Comparison of ENCODE assay signal across 1 cellular context in genomic region chr12:12611512-12612306, GRCh38.
TF ChIP-seq lines count a peak whose summit lies in the region.

A gene with protein sequence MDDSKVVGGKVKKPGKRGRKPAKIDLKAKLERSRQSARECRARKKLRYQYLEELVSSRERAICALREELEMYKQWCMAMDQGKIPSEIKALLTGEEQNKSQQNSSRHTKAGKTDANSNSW (plus strand): TSS chr12:12611876. CDS start chr12:12612173, 297 bp downstream.

TF ChIP-seq in GM12878, 131 proteins besides CTCF, POLR2A, EP300 and RAD21 (continued from another document):
- TF ChIP-seq MAX (IDR thresholded peaks at IDR 0.05; ENCODE audit: low read depth, low read length), result no peak; the same call in 1 of the 2 replicates
- TF ChIP-seq SP1 (IDR thresholded peaks at IDR 0.05; ENCODE audit: low read depth, low read length), result peak; percentile 44
- no peak for TF ChIP-seq NFYA (IDR thresholded peaks at IDR 0.05; ENCODE audit: borderline replicate concordance, low read depth, low read length)
- peak; percentile 47 to 49; a peak in 2 of 4 replicates for TF ChIP-seq BHLHE40 (IDR thresholded peaks at IDR 0.05; ENCODE audit: borderline replicate concordance in 1 of 2, low read depth in 2 of 2, low read length in 1 of 2)
- TF ChIP-seq HSF1 (IDR thresholded peaks at IDR 0.05; ENCODE audit: low read depth, low read length), result no peak
- TF ChIP-seq RAD51 (IDR thresholded peaks at IDR 0.05), result peak; percentile 57; the same call in 1 of the 2 replicates
- TF ChIP-seq SPI1 (IDR thresholded peaks at IDR 0.05; ENCODE audit: borderline replicate concordance, insufficient read depth, low read depth, low read length), result no peak
- peak; percentile 20 for TF ChIP-seq DPF2 (IDR thresholded peaks at IDR 0.05)
- TF ChIP-seq ZNF207 (IDR thresholded peaks at IDR 0.05; ENCODE audit: borderline replicate concordance), result peak; percentile 90; the same call in 1 of the 2 replicates
- TF ChIP-seq ZNF384 (IDR thresholded peaks at IDR 0.05; ENCODE audit: borderline replicate concordance, low read depth, low read length), result peak; percentile 63; the same call in 1 of the 2 replicates
- TF ChIP-seq FOS (IDR thresholded peaks at IDR 0.05; ENCODE audit: borderline replicate concordance, extremely low read depth, insufficient read length), result no peak
- no peak for TF ChIP-seq JUNB (IDR thresholded peaks at IDR 0.05)
- TF ChIP-seq TBL1XR1 (IDR thresholded peaks at IDR 0.05; ENCODE audit: low read depth, low read length), result peak; percentile 66; the same call in 1 of the 2 replicates
- TF ChIP-seq, protein P1, sequence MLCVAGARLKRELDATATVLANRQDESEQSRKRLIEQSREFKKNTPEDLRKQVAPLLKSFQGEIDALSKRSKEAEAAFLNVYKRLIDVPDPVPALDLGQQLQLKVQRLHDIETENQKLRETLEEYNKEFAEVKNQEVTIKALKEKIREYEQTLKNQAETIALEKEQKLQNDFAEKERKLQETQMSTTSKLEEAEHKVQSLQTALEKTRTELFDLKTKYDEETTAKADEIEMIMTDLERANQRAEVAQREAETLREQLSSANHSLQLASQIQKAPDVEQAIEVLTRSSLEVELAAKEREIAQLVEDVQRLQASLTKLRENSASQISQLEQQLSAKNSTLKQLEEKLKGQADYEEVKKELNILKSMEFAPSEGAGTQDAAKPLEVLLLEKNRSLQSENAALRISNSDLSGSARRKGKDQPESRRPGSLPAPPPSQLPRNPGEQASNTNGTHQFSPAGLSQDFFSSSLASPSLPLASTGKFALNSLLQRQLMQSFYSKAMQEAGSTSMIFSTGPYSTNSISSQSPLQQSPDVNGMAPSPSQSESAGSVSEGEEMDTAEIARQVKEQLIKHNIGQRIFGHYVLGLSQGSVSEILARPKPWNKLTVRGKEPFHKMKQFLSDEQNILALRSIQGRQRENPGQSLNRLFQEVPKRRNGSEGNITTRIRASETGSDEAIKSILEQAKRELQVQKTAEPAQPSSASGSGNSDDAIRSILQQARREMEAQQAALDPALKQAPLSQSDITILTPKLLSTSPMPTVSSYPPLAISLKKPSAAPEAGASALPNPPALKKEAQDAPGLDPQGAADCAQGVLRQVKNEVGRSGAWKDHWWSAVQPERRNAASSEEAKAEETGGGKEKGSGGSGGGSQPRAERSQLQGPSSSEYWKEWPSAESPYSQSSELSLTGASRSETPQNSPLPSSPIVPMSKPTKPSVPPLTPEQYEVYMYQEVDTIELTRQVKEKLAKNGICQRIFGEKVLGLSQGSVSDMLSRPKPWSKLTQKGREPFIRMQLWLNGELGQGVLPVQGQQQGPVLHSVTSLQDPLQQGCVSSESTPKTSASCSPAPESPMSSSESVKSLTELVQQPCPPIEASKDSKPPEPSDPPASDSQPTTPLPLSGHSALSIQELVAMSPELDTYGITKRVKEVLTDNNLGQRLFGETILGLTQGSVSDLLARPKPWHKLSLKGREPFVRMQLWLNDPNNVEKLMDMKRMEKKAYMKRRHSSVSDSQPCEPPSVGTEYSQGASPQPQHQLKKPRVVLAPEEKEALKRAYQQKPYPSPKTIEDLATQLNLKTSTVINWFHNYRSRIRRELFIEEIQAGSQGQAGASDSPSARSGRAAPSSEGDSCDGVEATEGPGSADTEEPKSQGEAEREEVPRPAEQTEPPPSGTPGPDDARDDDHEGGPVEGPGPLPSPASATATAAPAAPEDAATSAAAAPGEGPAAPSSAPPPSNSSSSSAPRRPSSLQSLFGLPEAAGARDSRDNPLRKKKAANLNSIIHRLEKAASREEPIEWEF (IDR thresholded peaks at IDR 0.05; ENCODE audit: insufficient replicate concordance, low read depth, low read length), result no peak
- TF ChIP-seq NRF1 (conservative IDR thresholded peaks at IDR 0.05; ENCODE audit: low read depth, low read length), result no peak
- no peak for TF ChIP-seq RBBP5 (conservative IDR thresholded peaks at IDR 0.05)
- no peak for TF ChIP-seq ZNF274 (IDR thresholded peaks at IDR 0.05; ENCODE audit: insufficient read depth, insufficient read length)
- no peak for TF ChIP-seq ZBTB4 (CRISPR knock-in tag; IDR thresholded peaks at IDR 0.05)
- TF ChIP-seq KAT2A (conservative IDR thresholded peaks at IDR 0.05; ENCODE audit: control insufficient read depth, low read depth, low read length), result no peak
- 0 out of 2 replicates have a peak, but pooled peaks have one; percentile 34 for TF ChIP-seq ESRRA (IDR thresholded peaks at IDR 0.05; ENCODE audit: low read length)
- TF ChIP-seq, protein P2, sequence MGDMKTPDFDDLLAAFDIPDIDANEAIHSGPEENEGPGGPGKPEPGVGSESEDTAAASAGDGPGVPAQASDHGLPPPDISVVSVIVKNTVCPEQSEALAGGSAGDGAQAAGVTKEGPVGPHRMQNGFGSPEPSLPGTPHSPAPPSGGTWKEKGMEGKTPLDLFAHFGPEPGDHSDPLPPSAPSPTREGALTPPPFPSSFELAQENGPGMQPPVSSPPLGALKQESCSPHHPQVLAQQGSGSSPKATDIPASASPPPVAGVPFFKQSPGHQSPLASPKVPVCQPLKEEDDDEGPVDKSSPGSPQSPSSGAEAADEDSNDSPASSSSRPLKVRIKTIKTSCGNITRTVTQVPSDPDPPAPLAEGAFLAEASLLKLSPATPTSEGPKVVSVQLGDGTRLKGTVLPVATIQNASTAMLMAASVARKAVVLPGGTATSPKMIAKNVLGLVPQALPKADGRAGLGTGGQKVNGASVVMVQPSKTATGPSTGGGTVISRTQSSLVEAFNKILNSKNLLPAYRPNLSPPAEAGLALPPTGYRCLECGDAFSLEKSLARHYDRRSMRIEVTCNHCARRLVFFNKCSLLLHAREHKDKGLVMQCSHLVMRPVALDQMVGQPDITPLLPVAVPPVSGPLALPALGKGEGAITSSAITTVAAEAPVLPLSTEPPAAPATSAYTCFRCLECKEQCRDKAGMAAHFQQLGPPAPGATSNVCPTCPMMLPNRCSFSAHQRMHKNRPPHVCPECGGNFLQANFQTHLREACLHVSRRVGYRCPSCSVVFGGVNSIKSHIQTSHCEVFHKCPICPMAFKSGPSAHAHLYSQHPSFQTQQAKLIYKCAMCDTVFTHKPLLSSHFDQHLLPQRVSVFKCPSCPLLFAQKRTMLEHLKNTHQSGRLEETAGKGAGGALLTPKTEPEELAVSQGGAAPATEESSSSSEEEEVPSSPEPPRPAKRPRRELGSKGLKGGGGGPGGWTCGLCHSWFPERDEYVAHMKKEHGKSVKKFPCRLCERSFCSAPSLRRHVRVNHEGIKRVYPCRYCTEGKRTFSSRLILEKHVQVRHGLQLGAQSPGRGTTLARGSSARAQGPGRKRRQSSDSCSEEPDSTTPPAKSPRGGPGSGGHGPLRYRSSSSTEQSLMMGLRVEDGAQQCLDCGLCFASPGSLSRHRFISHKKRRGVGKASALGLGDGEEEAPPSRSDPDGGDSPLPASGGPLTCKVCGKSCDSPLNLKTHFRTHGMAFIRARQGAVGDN (IDR thresholded peaks at IDR 0.05), result peak; percentile 94
- peak; percentile 86 for TF ChIP-seq TARDBP (IDR thresholded peaks at IDR 0.05; ENCODE audit: borderline replicate concordance)
- TF ChIP-seq YBX1 (IDR thresholded peaks at IDR 0.05), result no peak
- peak; percentile 87 for TF ChIP-seq YY1 (IDR thresholded peaks at IDR 0.05; ENCODE audit: low read depth, low read length)
- TF ChIP-seq ASH2L (IDR thresholded peaks at IDR 0.05; ENCODE audit: borderline replicate concordance, low read depth), result peak; percentile 48; the same call in 1 of the 2 replicates
- no peak for TF ChIP-seq ZZZ3 (IDR thresholded peaks at IDR 0.05; ENCODE audit: control insufficient read depth, insufficient read length, low read depth)
- TF ChIP-seq HDAC6 (IDR thresholded peaks at IDR 0.05; ENCODE audit: unreplicated experiment), result no peak
- TF ChIP-seq IRF4 (IDR thresholded peaks at IDR 0.05; ENCODE audit: low read depth, low read length), result no peak
- TF ChIP-seq NR2C1 (IDR thresholded peaks at IDR 0.05), result no peak
- TF ChIP-seq SREBF2 (IDR thresholded peaks at IDR 0.05; ENCODE audit: low read length), result no peak
- no peak for TF ChIP-seq FOXM1 (IDR thresholded peaks at IDR 0.05; ENCODE audit: low read depth, low read length)
- TF ChIP-seq RCOR1 (conservative IDR thresholded peaks at IDR 0.05; ENCODE audit: low read depth, low read length), result 0 out of 2 replicates have a peak, but pooled peaks have one; percentile 30
- TF ChIP-seq, protein P3, sequence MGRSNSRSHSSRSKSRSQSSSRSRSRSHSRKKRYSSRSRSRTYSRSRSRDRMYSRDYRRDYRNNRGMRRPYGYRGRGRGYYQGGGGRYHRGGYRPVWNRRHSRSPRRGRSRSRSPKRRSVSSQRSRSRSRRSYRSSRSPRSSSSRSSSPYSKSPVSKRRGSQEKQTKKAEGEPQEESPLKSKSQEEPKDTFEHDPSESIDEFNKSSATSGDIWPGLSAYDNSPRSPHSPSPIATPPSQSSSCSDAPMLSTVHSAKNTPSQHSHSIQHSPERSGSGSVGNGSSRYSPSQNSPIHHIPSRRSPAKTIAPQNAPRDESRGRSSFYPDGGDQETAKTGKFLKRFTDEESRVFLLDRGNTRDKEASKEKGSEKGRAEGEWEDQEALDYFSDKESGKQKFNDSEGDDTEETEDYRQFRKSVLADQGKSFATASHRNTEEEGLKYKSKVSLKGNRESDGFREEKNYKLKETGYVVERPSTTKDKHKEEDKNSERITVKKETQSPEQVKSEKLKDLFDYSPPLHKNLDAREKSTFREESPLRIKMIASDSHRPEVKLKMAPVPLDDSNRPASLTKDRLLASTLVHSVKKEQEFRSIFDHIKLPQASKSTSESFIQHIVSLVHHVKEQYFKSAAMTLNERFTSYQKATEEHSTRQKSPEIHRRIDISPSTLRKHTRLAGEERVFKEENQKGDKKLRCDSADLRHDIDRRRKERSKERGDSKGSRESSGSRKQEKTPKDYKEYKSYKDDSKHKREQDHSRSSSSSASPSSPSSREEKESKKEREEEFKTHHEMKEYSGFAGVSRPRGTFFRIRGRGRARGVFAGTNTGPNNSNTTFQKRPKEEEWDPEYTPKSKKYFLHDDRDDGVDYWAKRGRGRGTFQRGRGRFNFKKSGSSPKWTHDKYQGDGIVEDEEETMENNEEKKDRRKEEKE (IDR thresholded peaks at IDR 0.05), result no peak
